8 cellular contexts compared by ENCODE assay signal in genomic region chr13:78137404-78138142, GRCh38.
A peak's percentile ranks its signal among the peaks of the same experiment; 100 is the strongest.
DNase-seq lines count a peak whose midpoint lies in the region; ATAC-seq, FAIRE-seq and TF ChIP-seq lines count a peak whose summit lies in the region.

No MANE protein-coding gene starts in this region.

- H3K79me2 ChIP-seq in Loucy (ENCODE audit: insufficient read depth, low read length) = no peaks in the 10 kb centered on the region

- H3F3A ChIP-seq in Loucy (ENCODE audit: low read depth) = no peaks in the 10 kb centered on the region

- H3K9me3 ChIP-seq in Loucy (ENCODE audit: insufficient read depth, low read depth, low read length) = no peaks in the 10 kb centered on the region
- no peaks in the 10 kb centered on the region for H3K9me3 ChIP-seq in right lobe of liver

- DNase-seq in AG09319 (ENCODE audit: extremely low read depth, low read depth) = peak; percentile 43
- peak; percentile 46 for DNase-seq in RWPE1 (ENCODE audit: low spot score)
- DNase-seq in dedifferentiated amniotic fluid mesenchymal stem cell (ENCODE audit: extremely low spot score) = peak; percentile 75
- DNase-seq in right lobe of liver = no peak
- peak; percentile 32 for DNase-seq in urothelium cell line (ENCODE audit: low spot score)

- no peaks in the 10 kb centered on the region for H4K20me1 ChIP-seq in Loucy (ENCODE audit: insufficient read depth, low read length, poor library complexity, severe bottlenecking)

- H3K27me3 ChIP-seq in Loucy (ENCODE audit: insufficient read depth, low read length, poor library complexity, severe bottlenecking) = no peaks in the 10 kb centered on the region
- H3K27me3 ChIP-seq in right lobe of liver = no peaks in the 10 kb centered on the region

- peak overlapping the region; percentile 19 for H3K9ac ChIP-seq in Loucy (ENCODE audit: low read depth, low read length, poor library complexity, severe bottlenecking)

- H3K27ac ChIP-seq in RWPE1 (no peak overlapping the region), right lobe of liver (no peak overlapping the region)

- H3K4me3 ChIP-seq in Loucy (ENCODE audit: low read length, poor library complexity, severe bottlenecking) = peak overlapping the region; percentile 65
- no peak overlapping the region for H3K4me3 ChIP-seq in right lobe of liver

- 0% methylated on average over 5 of the region's 6 CpGs for WGBS in right lobe of liver (ENCODE audit: insufficient coverage, low coverage, low lambda C conversion rate, missing lambda C conversion rate)

- TF ChIP-seq CTCF in AG09319 (IDR thresholded peaks at IDR 0.05; ENCODE audit: low read depth, low read length) (peak; percentile 73), GM12873 (IDR thresholded peaks at IDR 0.05; ENCODE audit: insufficient read depth, low read depth, low read length, missing control alignments) (peak; percentile 71), Loucy (conservative IDR thresholded peaks at IDR 0.05; ENCODE audit: low read length) (peak; percentile 93), RWPE1 (conservative IDR thresholded peaks at IDR 0.05; ENCODE audit: low read depth) (peak; percentile 76), right lobe of liver (IDR thresholded peaks at IDR 0.05) (peak; percentile 63 to 75 (median 68))

- peak overlapping the region; percentile 94 for H2AFZ ChIP-seq in Loucy (ENCODE audit: low read length)

- TF ChIP-seq POLR2A in right lobe of liver (IDR thresholded peaks at IDR 0.05) = no peak

- H3K36me3 ChIP-seq in Loucy (ENCODE audit: insufficient read depth, low read length) (no peaks in the 10 kb centered on the region), right lobe of liver (no peaks in the 10 kb centered on the region)

- ATAC-seq in HG02571 (IDR thresholded peaks at IDR 0.05; ENCODE audit: unreplicated experiment) (peak; percentile 90), right lobe of liver (peak; percentile 92 to 98 (median 94))

- CTCF ChIA-PET in RWPE1 (lab: Yijun Ruan, JAX) = interaction anchor here (0.5 to 1.8 kb wide), 10 partner anchors 10 to 841 kb away, joined by 3 to 8 read pairs (median 4); no protein-coding TSS in a partner anchor

- no peak for FAIRE-seq in urothelium cell line (lab: Jason Lieb, UNC)

- POLR2A ChIA-PET in RWPE1 (lab: Yijun Ruan, JAX; ENCODE audit: low non-redundant PET) = no interaction called here

- H3K4me1 ChIP-seq in Loucy (ENCODE audit: insufficient read depth, low read length, poor library complexity, severe bottlenecking) (peaks cover 7% of the 10 kb centered on the region), right lobe of liver (no peaks in the 10 kb centered on the region)

- H3K4me2 ChIP-seq in Loucy (ENCODE audit: low read depth, low read length, poor library complexity, severe bottlenecking) = peak overlapping the region; percentile 49

- no peaks in the 10 kb centered on the region for H3K9me2 ChIP-seq in Loucy (replicated peaks; ENCODE audit: low read depth, low read length)

- intact Hi-C loops in right lobe of liver (cut with DNase I) = no loop called here

Comparison
In these comparisons a context has a peak if more than half of its experiments do, and no peak if none do; other contexts are left out.
1. DNase-seq: peak in AG09319 (single experiment), RWPE1 (single experiment), dedifferentiated amniotic fluid mesenchymal stem cell (single experiment) and urothelium cell line (single experiment); none in right lobe of liver (0 of 3).
2. Peak in every context shown above with its lines, with median percentiles within 50 percentile points of each other: CTCF ChIP-seq.